In the genomic region with DNA sequence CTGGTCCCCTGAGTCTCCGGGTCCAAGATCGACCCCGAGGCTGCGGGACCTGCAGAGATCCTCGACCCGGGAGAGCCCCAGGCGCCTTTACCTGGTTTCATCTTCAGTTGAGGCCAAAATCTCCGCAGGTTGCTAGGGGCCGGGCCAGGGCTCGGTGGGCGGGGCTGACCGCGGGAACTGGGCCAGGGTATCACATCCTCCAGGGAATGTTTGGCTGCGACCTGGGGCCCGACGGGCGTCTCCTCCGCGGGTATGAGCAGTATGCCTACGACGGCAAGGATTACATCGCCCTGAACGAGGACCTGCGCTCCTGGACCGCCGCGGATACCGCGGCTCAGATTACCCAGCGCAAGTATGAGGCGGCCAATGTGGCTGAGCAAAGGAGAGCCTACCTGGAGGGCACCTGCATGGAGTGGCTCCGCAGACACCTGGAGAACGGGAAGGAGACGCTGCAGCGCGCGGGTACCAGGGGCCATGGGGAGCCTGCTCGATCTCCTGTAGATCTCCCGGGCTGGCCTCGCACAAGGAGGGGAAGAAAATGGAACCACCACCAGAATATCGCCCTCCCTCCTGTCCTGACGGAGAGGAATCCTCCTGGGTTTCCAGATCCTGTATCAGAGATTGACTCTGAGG, we compare ENCODE assay signal across 8 cellular contexts. TPM values are rescaled to one million over a fixed set of nuclear protein-coding genes. Genes with fewer than 3 reads are reported as not detected.
DNase-seq lines count a peak whose midpoint lies in the region; ATAC-seq, FAIRE-seq and TF ChIP-seq lines count a peak whose summit lies in the region.

No MANE protein-coding gene starts in this region.

- 3 to 10% methylated on average over 4 to 6 of the region's 42 CpGs for WGBS in gastroesophageal sphincter (ENCODE audit: low coverage in 1 of 2), 2 donors
- 6% methylated on average over 36 to 42 of the region's 42 CpGs for WGBS in pancreas, 2 donors

- TF ChIP-seq CTCF in gastroesophageal sphincter (IDR thresholded peaks at IDR 0.05) (no peak), pancreas (IDR thresholded peaks at IDR 0.05) (no peak)

- peak; percentile 25 for DNase-seq in GM12891 (ENCODE audit: insufficient read length, low spot score)
- peak; percentile 23 for DNase-seq in activated T-cell treated with anti-CD3 and anti-CD28 coated beads for 1 hour (ENCODE audit: low read depth)
- DNase-seq in pancreas: peak; percentile 38 to 88 (median 68)
- DNase-seq in NCI-H2227 treated with DMSO at 0.1 percent for 48 hours (lab: John Stamatoyannopoulos, UW): no peak

- H3K9me3 ChIP-seq in gastroesophageal sphincter: no peaks in the 10 kb centered on the region
- H3K9me3 ChIP-seq in pancreas: no peaks in the 10 kb centered on the region

- no peak for TF ChIP-seq EP300 in gastroesophageal sphincter (IDR thresholded peaks at IDR 0.05)

- FAIRE-seq in GM12891 (lab: Jason Lieb, UNC) (no peak), pancreas (lab: Jason Lieb, UNC) (no peak)

- intact Hi-C loops in pancreas (cut with DNase I): no loop called here

- H3K36me3 ChIP-seq in gastroesophageal sphincter: peaks cover 0 to 15% of the 10 kb centered on the region in 2 donors
- H3K36me3 ChIP-seq in pancreas: no peaks in the 10 kb centered on the region

- H3K27me3 ChIP-seq in gastroesophageal sphincter: peaks cover 39% of the 10 kb centered on the region
- H3K27me3 ChIP-seq in pancreas: no peaks in the 10 kb centered on the region

- peak overlapping the region; percentile 51 to 66 for H3K4me3 ChIP-seq in gastroesophageal sphincter
- H3K4me3 ChIP-seq in pancreas: peak overlapping the region; percentile 24 to 83 (median 56)

- TF ChIP-seq POLR2A in GM12891 (IDR thresholded peaks at IDR 0.05; ENCODE audit: low read depth, low read length): no peak
- no peak for TF ChIP-seq POLR2A in gastroesophageal sphincter (IDR thresholded peaks at IDR 0.05)

- no peak for ATAC-seq in gastroesophageal sphincter
- ATAC-seq in pancreas: peak; percentile 77 to 86 (median 80)
- no peak for ATAC-seq in HG02981 (IDR thresholded peaks at IDR 0.05; ENCODE audit: unreplicated experiment)
- no peak for ATAC-seq in GM18868 (IDR thresholded peaks at IDR 0.05; ENCODE audit: unreplicated experiment)
- no peak for ATAC-seq in HG02852 (IDR thresholded peaks at IDR 0.05; ENCODE audit: unreplicated experiment)

- H3K27ac ChIP-seq in gastroesophageal sphincter (peak overlapping the region in 1 of 4 donors; percentile 64), pancreas (no peak overlapping the region)

- peaks cover 0 to 24% (median 9%) of the 10 kb centered on the region in 3 donors for H3K4me1 ChIP-seq in gastroesophageal sphincter
- peaks cover 0 to 4% (median 0%) of the 10 kb centered on the region in 3 donors for H3K4me1 ChIP-seq in pancreas

TF ChIP-seq in GM12891, 5 proteins besides CTCF, POLR2A, EP300 and RAD21:
- no peak for TF ChIP-seq TAF1 (IDR thresholded peaks at IDR 0.05; ENCODE audit: low read depth, low read length)
- TF ChIP-seq POLR2AphosphoS5 (IDR thresholded peaks at IDR 0.05; ENCODE audit: low read depth, low read length): no peak
- no peak for TF ChIP-seq POU2F2 (IDR thresholded peaks at IDR 0.05; ENCODE audit: low read depth, low read length)
- no peak for TF ChIP-seq PAX5 (IDR thresholded peaks at IDR 0.05; ENCODE audit: insufficient read depth, low read length, severe bottlenecking)
- no peak for TF ChIP-seq SPI1 (IDR thresholded peaks at IDR 0.05; ENCODE audit: low read depth, low read length)
TF ChIP-seq in GM12891: peak in this region for 0.

RNA-seq across cellular contexts. Expression of a gene that starts 53.8 kb away (rescaled TPM):
- polyA plus RNA-seq in GM12891 (2012; ENCODE audit: low read depth, missing spikeins): 41.2 TPM
- total RNA-seq in gastroesophageal sphincter: 10 to 100 TPM; 11.6 to 28.8 (median 20.0) TPM
- 10 to 100 TPM; 12.5 to 19.3 (median 13.5) TPM for total RNA-seq in pancreas
- polyA plus RNA-seq in pancreas: 10 to 100 TPM; 20.7 to 29.8 TPM

RNA-seq across cellular contexts. Expression of a gene that starts 59.8 kb away (rescaled TPM):
- 22.0 TPM for polyA plus RNA-seq in GM12891 (2012; ENCODE audit: low read depth, missing spikeins)
- total RNA-seq in gastroesophageal sphincter: 10 to 100 TPM; 49.4 to 63.1 (median 57.5) TPM
- total RNA-seq in pancreas: 10 to 100 TPM; 17.9 to 35.6 (median 23.8) TPM
- 10 to 100 TPM; 20.8 to 36.9 TPM for polyA plus RNA-seq in pancreas

Comparison
In these comparisons a context has a peak if more than half of its experiments do, and no peak if none do; other contexts are left out.
1. ATAC-seq: peak in pancreas (4 of 4); none in gastroesophageal sphincter (single experiment), HG02981 (single experiment), GM18868 (single experiment) and HG02852 (single experiment).